ENCODE assay signal across 15 cellular contexts in the genomic region with DNA sequence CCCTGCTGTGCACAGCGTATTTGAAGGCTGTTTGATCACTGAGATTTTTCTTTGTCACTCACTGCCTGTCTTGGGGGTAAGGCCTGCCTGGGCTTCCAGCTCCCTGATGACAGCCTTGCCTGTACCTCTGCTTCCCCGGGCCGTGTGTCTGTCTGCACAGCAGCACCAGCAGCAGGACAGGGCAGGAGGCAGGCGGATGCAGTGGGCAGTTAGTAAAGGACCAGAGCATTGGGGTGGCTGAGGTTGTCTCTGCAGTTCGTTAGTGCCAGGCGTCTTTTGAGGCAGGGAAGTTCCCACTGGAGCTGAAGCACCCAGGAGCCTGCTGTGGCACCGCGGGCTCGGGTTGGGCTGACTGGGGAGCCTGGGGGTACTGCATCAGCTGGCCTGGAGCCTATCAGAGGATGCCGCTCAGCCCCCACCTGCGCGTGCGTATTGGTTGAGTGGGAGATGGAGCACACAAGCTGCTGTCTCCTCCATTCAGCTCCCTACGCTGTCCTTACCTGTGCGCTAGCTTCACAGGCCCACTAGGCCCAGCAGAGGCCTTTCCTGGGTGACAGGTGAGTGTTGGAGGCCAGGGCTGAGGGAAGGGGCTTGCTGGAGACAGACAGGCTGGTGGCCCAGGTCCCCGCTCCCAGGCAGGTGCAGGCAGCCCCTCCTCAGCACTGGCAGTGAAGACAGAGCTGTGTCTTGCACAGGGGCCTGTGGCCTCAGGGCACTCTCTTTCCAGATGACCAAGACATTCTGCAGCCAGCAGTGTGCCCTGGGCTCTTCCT. TPM values are rescaled to one million over a fixed set of nuclear protein-coding genes. Genes with fewer than 3 reads are reported as not detected.
DNase-seq lines count a peak whose midpoint lies in the region; TF ChIP-seq lines count a peak whose summit lies in the region.
"Had no signal": no experiment of that assay in that cellular context is flagged by ENCODE, and none has a peak within 500 bp of the region (broad histone marks: within the 10 kb centered on the region; RNA-seq: fewer than 3 reads in every experiment).

No MANE protein-coding gene starts in this region.

- no peak overlapping the region for H3K18ac ChIP-seq in mesendoderm (ENCODE audit: low read length)

- peaks cover 70 to 84% (median 82%) of the 10 kb centered on the region in 3 donors for H3K4me1 Mint-ChIP-seq in CD8-positive, alpha-beta memory T cell
- H3K4me1 Mint-ChIP-seq in activated CD4-positive, alpha-beta memory T cell treated with anti-CD3 and anti-CD28 coated beads for 36 hours (ENCODE audit: low read depth): peaks cover 91% of the 10 kb centered on the region

- TF ChIP-seq CTCF in A673 (conservative IDR thresholded peaks at IDR 0.05; ENCODE audit: low read depth, low read length) (no peak), brain microvascular endothelial cell (IDR thresholded peaks at IDR 0.05; ENCODE audit: low read depth, low read length, missing control alignments) (no peak)

- DNase-seq in A673 (ENCODE audit: low spot score) (no peak), mesendoderm (no peak), brain microvascular endothelial cell (no peak), hippocampal formation (lab: John Stamatoyannopoulos, UW) (no peak), SKM-1 treated with dmso at 0.1 percent for 144 hours (lab: John Stamatoyannopoulos, UW; ENCODE audit: unreplicated experiment) (no peak), NCI-H2081 (lab: John Stamatoyannopoulos, UW) (no peak)
- peak in 1 of 5 donors; percentile 15 for DNase-seq in CD8-positive, alpha-beta memory T cell
- no peak for DNase-seq in activated CD4-positive, alpha-beta memory T cell treated with anti-CD3 and anti-CD28 coated beads for 36 hours
- DNase-seq: activated CD4-positive, alpha-beta T cell treated with anti-CD3 and anti-CD28 coated beads for 4 hours; activated naive CD4-positive, alpha-beta T cell treated with anti-CD3 and anti-CD28 coated beads for 36 hours; NCI-H774; SW 1271 had no signal

- WGBS in mesendoderm (ENCODE audit: extremely low coverage, insufficient coverage, low lambda C conversion rate): no CpG with 5 or more reads among the region's 16 CpGs

- H3K4me3 ChIP-seq in A673 (ENCODE audit: low read depth, low read length, poor library complexity, severe bottlenecking): no peak overlapping the region
- no peak overlapping the region for H3K4me3 ChIP-seq in CD8-positive, alpha-beta memory T cell (ENCODE audit: low read length)
- no peak overlapping the region for H3K4me3 ChIP-seq in mesendoderm (ENCODE audit: low read length)
- H3K4me3 ChIP-seq in brain microvascular endothelial cell (ENCODE audit: low read depth, low read length): no peak overlapping the region
- H3K4me3 ChIP-seq: right lobe of liver had no signal

- peak overlapping the region; percentile 78 to 97 (median 88) for H3K27ac Mint-ChIP-seq in CD8-positive, alpha-beta memory T cell
- H3K27ac Mint-ChIP-seq in activated CD4-positive, alpha-beta memory T cell treated with anti-CD3 and anti-CD28 coated beads for 36 hours: peak overlapping the region; percentile 58
- H3K27ac Mint-ChIP-seq: activated naive CD4-positive, alpha-beta T cell treated with anti-CD3 and anti-CD28 coated beads for 36 hours had no signal

- H2BK15ac ChIP-seq in mesendoderm (replicated peaks; ENCODE audit: low read depth): no peak overlapping the region

- CTCF ChIA-PET in A673 (lab: Charles Lee): no interaction called here
- CTCF ChIA-PET in CD8-positive, alpha-beta memory T cell (lab: Charles Lee): interaction anchor here (0.9 to 8.4 kb wide), 17 partner anchors 11 to 402 kb away, joined by 3 to 80 read pairs (median 5); a partner anchor contains a TSS
- CTCF ChIA-PET in activated CD4-positive, alpha-beta memory T cell treated with anti-CD3 and anti-CD28 coated beads for 36 hours (lab: Charles Lee): interaction anchor here (0.7 to 7.7 kb wide), 11 partner anchors 11 to 221 kb away, joined by 3 to 106 read pairs (median 5); a partner anchor contains a TSS

- POLR2A ChIA-PET in A673 (lab: Charles Lee; ENCODE audit: low non-redundant PET): interaction anchor here (0.7 kb wide), 1 partner anchor 455 kb away, joined by 5 read pairs; no protein-coding TSS in a partner anchor
- POLR2A ChIA-PET in CD8-positive, alpha-beta memory T cell (lab: Charles Lee): interaction anchor here (0.5 to 1.1 kb wide), 4 partner anchors 10 to 949 kb away, joined by 3 to 5 read pairs (median 4); a partner anchor contains a TSS
- POLR2A ChIA-PET in activated CD4-positive, alpha-beta memory T cell treated with anti-CD3 and anti-CD28 coated beads for 36 hours (lab: Charles Lee): interaction anchor here (0.6 kb wide), 1 partner anchor 11 kb away, joined by 3 read pairs; no protein-coding TSS in a partner anchor

- H3K23ac ChIP-seq in mesendoderm (ENCODE audit: low read length): no peak overlapping the region

- H3K79me1 ChIP-seq in mesendoderm (ENCODE audit: low read length): peaks cover 8% of the 10 kb centered on the region

- intact Hi-C loops in A673 (cut with micrococcal nuclease; ENCODE audit: unreplicated experiment): loop anchor here (2.0 to 10.0 kb wide), 3 partner anchors 183 to 311 kb away; a partner anchor contains a TSS
- intact Hi-C loops in activated CD4-positive, alpha-beta memory T cell treated with anti-CD3 and anti-CD28 coated beads for 36 hours (cut with micrococcal nuclease): loop anchor here (2.0 to 10.0 kb wide), 4 partner anchors 29 to 279 kb away; a partner anchor contains a TSS

- H3K27me3 Mint-ChIP-seq in CD8-positive, alpha-beta memory T cell: no peaks in the 10 kb centered on the region
- no peaks in the 10 kb centered on the region for H3K27me3 Mint-ChIP-seq in activated CD4-positive, alpha-beta memory T cell treated with anti-CD3 and anti-CD28 coated beads for 36 hours

- H4K8ac ChIP-seq in mesendoderm (ENCODE audit: low read depth, low read length): no peak overlapping the region

- no peak overlapping the region for H3K4ac ChIP-seq in mesendoderm (ENCODE audit: low read depth, low read length)

- H3K9me3 ChIP-seq in A673 (ENCODE audit: low read depth, low read length, poor library complexity, severe bottlenecking): no peaks in the 10 kb centered on the region
- H3K9me3 ChIP-seq in CD8-positive, alpha-beta memory T cell (ENCODE audit: low read length): no peaks in the 10 kb centered on the region
- H3K9me3 ChIP-seq: right lobe of liver had no signal

- H3K36me3 ChIP-seq in A673 (ENCODE audit: insufficient read depth, low read length, poor library complexity, severe bottlenecking) (peaks cover 17% of the 10 kb centered on the region), mesendoderm (ENCODE audit: control insufficient read depth, insufficient read depth, low read length) (peaks cover 17% of the 10 kb centered on the region), brain microvascular endothelial cell (replicated peaks) (peaks cover 32% of the 10 kb centered on the region)
- peaks cover 13% of the 10 kb centered on the region for H3K36me3 ChIP-seq in CD8-positive, alpha-beta memory T cell (ENCODE audit: insufficient read depth, low read length)

- H3K4me1 ChIP-seq in A673 (ENCODE audit: insufficient read depth, low read length, poor library complexity, severe bottlenecking) (peaks cover 10% of the 10 kb centered on the region), mesendoderm (ENCODE audit: control insufficient read depth, low read depth, low read length) (no peaks in the 10 kb centered on the region)
- H3K4me1 ChIP-seq in CD8-positive, alpha-beta memory T cell (ENCODE audit: insufficient read depth, low read length): peaks cover 74% of the 10 kb centered on the region

- H3K36me3 Mint-ChIP-seq in CD8-positive, alpha-beta memory T cell: peaks cover 0 to 37% (median 10%) of the 10 kb centered on the region in 3 donors
- H3K36me3 Mint-ChIP-seq in activated CD4-positive, alpha-beta memory T cell treated with anti-CD3 and anti-CD28 coated beads for 36 hours: peaks cover 54% of the 10 kb centered on the region

- no peaks in the 10 kb centered on the region for H3K79me2 ChIP-seq in mesendoderm (ENCODE audit: control insufficient read depth, insufficient read depth, low read length)

- in situ Hi-C loops in brain microvascular endothelial cell (cut with HindIII; ENCODE audit: low pct_ligation_motif_present, low sequenced_read_pairs): no loop called here

- H2BK5ac ChIP-seq in mesendoderm (ENCODE audit: low read length): no peak overlapping the region

- no peaks in the 10 kb centered on the region for H3K9me3 Mint-ChIP-seq in CD8-positive, alpha-beta memory T cell
- H3K9me3 Mint-ChIP-seq in activated CD4-positive, alpha-beta memory T cell treated with anti-CD3 and anti-CD28 coated beads for 36 hours: peaks cover 3% of the 10 kb centered on the region

- H3K27ac ChIP-seq in A673 (ENCODE audit: low read depth, low read length, poor library complexity, severe bottlenecking) (peak overlapping the region; percentile 24), mesendoderm (ENCODE audit: low read depth, low read length) (peak overlapping the region; percentile 64), brain microvascular endothelial cell (no peak overlapping the region)
- no peak overlapping the region for H3K27ac ChIP-seq in CD8-positive, alpha-beta memory T cell (ENCODE audit: low read depth, low read length)
- H3K27ac ChIP-seq: right lobe of liver had no signal

- no TSS peak for BruUV-seq in A673 (replicated peaks; lab: Mats Ljungman, UMichigan)

- H3K4me2 ChIP-seq in mesendoderm (ENCODE audit: low read length): no peak overlapping the region

- no peaks in the 10 kb centered on the region for H3K27me3 ChIP-seq in A673 (replicated peaks; ENCODE audit: insufficient read depth, low read depth, low read length, poor library complexity)
- no peaks in the 10 kb centered on the region for H3K27me3 ChIP-seq in CD8-positive, alpha-beta memory T cell (ENCODE audit: insufficient read depth, low read length, poor library complexity, severe bottlenecking)
- H3K27me3 ChIP-seq in mesendoderm (ENCODE audit: insufficient read depth, low read length, poor library complexity): no peaks in the 10 kb centered on the region
- H3K27me3 ChIP-seq in brain microvascular endothelial cell (replicated peaks): no peaks in the 10 kb centered on the region
- H3K27me3 ChIP-seq: right lobe of liver had no signal

- H3K9ac ChIP-seq in mesendoderm (ENCODE audit: low read length): no peak overlapping the region

- no peak overlapping the region for H4K5ac ChIP-seq in mesendoderm (ENCODE audit: low read length)

- no peak overlapping the region for H2BK120ac ChIP-seq in mesendoderm (ENCODE audit: low read depth, low read length)

- H2AK5ac ChIP-seq in mesendoderm (ENCODE audit: low read length): no peak overlapping the region

- H3K56ac ChIP-seq in mesendoderm (ENCODE audit: low read length): no peak overlapping the region

- H3K4me3 Mint-ChIP-seq in CD8-positive, alpha-beta memory T cell: peak overlapping the region in 6 of 7 donors; percentile 56 to 82 (median 70)
- no peak overlapping the region for H3K4me3 Mint-ChIP-seq in activated CD4-positive, alpha-beta memory T cell treated with anti-CD3 and anti-CD28 coated beads for 36 hours
- H3K4me3 Mint-ChIP-seq: activated naive CD4-positive, alpha-beta T cell treated with anti-CD3 and anti-CD28 coated beads for 36 hours had no signal

RNA-seq across cellular contexts. Expression of a gene that starts 28.2 kb away (rescaled TPM):
- 36.4 and 40.8 TPM in 2 replicates for total RNA-seq in A673 (2021)
- 10 to 100 TPM; 27.0 to 28.4 TPM for total RNA-seq in CD8-positive, alpha-beta memory T cell
- polyA plus RNA-seq in CD8-positive, alpha-beta memory T cell: 47.4 TPM
- total RNA-seq in activated CD4-positive, alpha-beta memory T cell treated with anti-CD3 and anti-CD28 coated beads for 36 hours: 10 to 100 TPM; 30.9 to 32.5 TPM
- polyA plus RNA-seq in mesendoderm (2013, experiment 1 of 2): 20.3 TPM
- 20.4 TPM for polyA plus RNA-seq in mesendoderm (2013, experiment 2 of 2)

RNA-seq across cellular contexts. Expression of a gene that starts 28.3 kb away (rescaled TPM):
- total RNA-seq in A673 (2021): 20.7 and 23.2 TPM in 2 replicates
- 10 to 100 TPM; 23.1 to 25.8 TPM for total RNA-seq in CD8-positive, alpha-beta memory T cell
- polyA plus RNA-seq in CD8-positive, alpha-beta memory T cell: 28.0 TPM
- 10 to 100 TPM; 15.2 to 16.1 TPM for total RNA-seq in activated CD4-positive, alpha-beta memory T cell treated with anti-CD3 and anti-CD28 coated beads for 36 hours
- polyA plus RNA-seq in mesendoderm (2013, experiment 1 of 2): 10.8 TPM
- polyA plus RNA-seq in mesendoderm (2013, experiment 2 of 2): 10.8 TPM

RNA-seq across cellular contexts. Expression of a gene that starts 52.0 kb away (rescaled TPM):
- not detected in 2 replicates for total RNA-seq in A673 (2021)
- not detected for total RNA-seq in CD8-positive, alpha-beta memory T cell
- not detected for polyA plus RNA-seq in CD8-positive, alpha-beta memory T cell
- not detected for total RNA-seq in activated CD4-positive, alpha-beta memory T cell treated with anti-CD3 and anti-CD28 coated beads for 36 hours
- polyA plus RNA-seq in mesendoderm (2013, experiment 1 of 2): not detected
- not detected for polyA plus RNA-seq in mesendoderm (2013, experiment 2 of 2)
- total RNA-seq: activated naive CD4-positive, alpha-beta T cell treated with anti-CD3 and anti-CD28 coated beads for 36 hours; esophagus mucosa; M059J; right lobe of liver had no signal

Comparison
In these comparisons a context has a peak if more than half of its experiments do, and no peak if none do; other contexts are left out.
1. H3K27ac ChIP-seq: peak in A673 (single experiment) and mesendoderm (single experiment); none in CD8-positive, alpha-beta memory T cell (single experiment) and brain microvascular endothelial cell (single experiment).